Comparison of ENCODE assay signal across 8 cellular contexts in the genomic region with DNA sequence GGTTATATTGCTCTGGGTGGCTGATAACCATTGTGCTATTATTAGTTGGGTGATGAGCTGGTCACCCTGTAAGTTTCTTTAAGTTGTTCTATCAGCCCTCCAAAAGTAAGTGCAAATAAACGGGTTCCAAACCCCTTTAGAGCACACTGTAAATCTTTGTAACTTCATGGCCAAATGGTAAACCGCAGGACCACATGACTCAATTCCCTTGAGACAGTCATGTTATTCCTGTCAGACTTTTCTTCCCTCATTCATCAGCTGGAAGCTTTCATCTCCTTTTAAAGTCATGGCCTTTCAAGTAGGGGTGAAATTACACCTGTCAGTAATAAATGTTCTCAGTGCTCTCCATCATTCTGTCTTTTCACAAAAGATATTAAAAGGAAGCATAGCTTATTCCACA.
DNase-seq lines count a peak whose midpoint lies in the region; ATAC-seq and TF ChIP-seq lines count a peak whose summit lies in the region.

No MANE protein-coding gene starts in this region.

- H3K4me3 ChIP-seq in GM12864 (ENCODE audit: low read depth, low read length): no peak overlapping the region
- H3K4me3 ChIP-seq in adrenal gland: no peak overlapping the region

- peak overlapping the region; percentile 31 to 92 (median 78) for H3K4me3 Mint-ChIP-seq in IgD-negative memory B cell

- DNase-seq in GM12864 (ENCODE audit: low read depth) (peak; percentile 16), glomerular visceral epithelial cell (ENCODE audit: extremely low spot score) (peak; percentile 55), NCI-H2227 (lab: John Stamatoyannopoulos, UW; ENCODE audit: unreplicated experiment) (no peak), adrenal gland (no peak), substantia nigra (lab: John Stamatoyannopoulos, UW) (no peak), UCSD-AML1 (lab: John Stamatoyannopoulos, UW; ENCODE audit: unreplicated experiment) (no peak)

- TF ChIP-seq CTCF in GM12864 (IDR thresholded peaks at IDR 0.05; ENCODE audit: low read depth, low read length, missing control alignments): no peak
- no peak for TF ChIP-seq CTCF in adrenal gland (IDR thresholded peaks at IDR 0.05)

- peak; percentile 86 for ATAC-seq in GM21786 (IDR thresholded peaks at IDR 0.05; ENCODE audit: unreplicated experiment)

- 19 to 37% (median 28%) methylated on average over 2 of the region's 2 CpGs for WGBS in adrenal gland, 4 donors

- H3K36me3 Mint-ChIP-seq in IgD-negative memory B cell: peaks cover 4% of the 10 kb centered on the region

- TF ChIP-seq POLR2A in adrenal gland (IDR thresholded peaks at IDR 0.05): no peak

- H3K27me3 ChIP-seq in adrenal gland: no peaks in the 10 kb centered on the region

- H3K27ac ChIP-seq in adrenal gland: no peak overlapping the region
- no peak overlapping the region for H3K27ac ChIP-seq in substantia nigra (ENCODE audit: low read depth, low read length, poor library complexity, severe bottlenecking)

- no peaks in the 10 kb centered on the region for H3K36me3 ChIP-seq in adrenal gland (replicated peaks in 1 of 2)

- H3K4me1 Mint-ChIP-seq in IgD-negative memory B cell: peaks cover 19 to 22% (median 21%) of the 10 kb centered on the region in 3 donors

- intact Hi-C loops in adrenal gland (cut with DNase I): no loop called here

- peak overlapping the region; percentile 63 to 94 (median 89) for H3K27ac Mint-ChIP-seq in IgD-negative memory B cell

- H3K9me3 ChIP-seq in adrenal gland (replicated peaks in 1 of 3): no peaks in the 10 kb centered on the region

- H3K27me3 Mint-ChIP-seq in IgD-negative memory B cell: peaks cover 6% of the 10 kb centered on the region

- H3K4me1 ChIP-seq in adrenal gland (replicated peaks in 1 of 2): no peaks in the 10 kb centered on the region

- peaks cover 0 to 4% (median 0%) of the 10 kb centered on the region in 3 donors for H3K9me3 Mint-ChIP-seq in IgD-negative memory B cell

Comparison
In these comparisons a context has a peak if more than half of its experiments do, and no peak if none do; other contexts are left out.
1. DNase-seq: peak in GM12864 (single experiment) and glomerular visceral epithelial cell (single experiment); none in NCI-H2227 (single experiment), adrenal gland (0 of 7), substantia nigra (0 of 49) and UCSD-AML1 (single experiment).